In the genomic region with DNA sequence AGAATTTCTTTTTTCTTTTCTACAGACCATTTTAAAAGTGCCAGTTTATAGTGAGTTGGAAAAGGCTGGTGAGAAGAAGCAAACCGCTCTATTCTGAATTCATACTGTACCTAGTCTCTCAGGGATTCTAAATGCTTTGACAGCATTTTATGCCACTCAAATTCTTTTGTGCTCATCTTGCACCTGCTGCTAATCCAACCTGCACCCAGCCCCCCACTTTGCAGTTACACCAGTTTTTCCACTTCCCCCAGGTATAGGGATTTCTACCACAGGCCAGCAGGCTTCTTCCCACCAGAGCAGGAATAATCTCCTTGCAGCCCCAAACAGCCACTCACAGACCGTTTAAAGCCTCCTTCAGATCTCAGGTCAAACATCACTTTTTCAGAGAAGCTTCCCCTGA, we compare ENCODE assay signal across 17 cellular contexts.
DNase-seq lines count a peak whose midpoint lies in the region; ATAC-seq, FAIRE-seq and TF ChIP-seq lines count a peak whose summit lies in the region.
"Had no signal": no experiment of that assay in that cellular context is flagged by ENCODE, and none has a peak within 500 bp of the region (broad histone marks: within the 10 kb centered on the region; RNA-seq: fewer than 3 reads in every experiment).

No MANE protein-coding gene starts in this region.

- H3K36me3 ChIP-seq in ectodermal cell (ENCODE audit: control insufficient read depth, insufficient read depth, low read length) (no peaks in the 10 kb centered on the region), sigmoid colon (no peaks in the 10 kb centered on the region), osteoblast (ENCODE audit: insufficient read depth, low read length) (no peaks in the 10 kb centered on the region)
- H3K36me3 ChIP-seq: gastrocnemius medialis, left lung, stomach had no signal

- H3K9me3 ChIP-seq in ectodermal cell (ENCODE audit: control insufficient read depth, low read length), result no peaks in the 10 kb centered on the region
- no peaks in the 10 kb centered on the region for H3K9me3 ChIP-seq in sigmoid colon
- H3K9me3 ChIP-seq in osteoblast (ENCODE audit: low read depth, low read length), result no peaks in the 10 kb centered on the region
- H3K9me3 ChIP-seq: gastrocnemius medialis, left lung, SK-N-SH, stomach had no signal

- H2AFZ ChIP-seq in osteoblast (ENCODE audit: low read length), result no peak overlapping the region

- TF ChIP-seq EP300 in sigmoid colon (IDR thresholded peaks at IDR 0.05), result no peak

- DNase-seq in NCI-H2227 treated with DMSO at 0.1 percent for 48 hours (lab: John Stamatoyannopoulos, UW), result peak; percentile 20
- no peak for DNase-seq in NCI-H2227 (lab: John Stamatoyannopoulos, UW; ENCODE audit: unreplicated experiment)
- peak; percentile 88 for DNase-seq in NCI-H345 (lab: John Stamatoyannopoulos, UW)
- no peak for DNase-seq in sigmoid colon
- DNase-seq in RCC 7860 (ENCODE audit: low spot score), result no peak
- no peak for DNase-seq in osteoblast (ENCODE audit: insufficient read length, low spot score, missing footprints)
- DNase-seq: ACHN; activated CD4-positive, alpha-beta T cell treated with anti-CD3 and anti-CD28 coated beads, Interleukin-2, amount 50 U/mL, for 1 hour; activated naive CD4-positive, alpha-beta T cell treated with anti-CD3 and anti-CD28 coated beads, Interleukin-2, amount 50 U/mL, for 16 hours; gastrocnemius medialis; left lung; SK-N-SH; stimulated activated CD4-positive, alpha-beta T cell treated with anti-CD3 and anti-CD28 coated beads, Interleukin-4, amount 100 ng/mL, for 1 hour; stomach had no signal

- WGBS in ectodermal cell, 2 experiments, result 55 to 66% methylated on average over 2 of the region's 2 CpGs
- WGBS in sigmoid colon, 2 donors, result 47 to 68% methylated on average over 2 of the region's 2 CpGs

- H3K27me3 ChIP-seq in ectodermal cell (ENCODE audit: control insufficient read depth, insufficient read depth, low read length, poor library complexity, severe bottlenecking), result no peaks in the 10 kb centered on the region
- H3K27me3 ChIP-seq in sigmoid colon, result no peaks in the 10 kb centered on the region
- no peaks in the 10 kb centered on the region for H3K27me3 ChIP-seq in osteoblast (ENCODE audit: insufficient read depth, low read length)
- H3K27me3 ChIP-seq: gastrocnemius medialis, left lung, stomach had no signal

- peaks cover 34% of the 10 kb centered on the region for H3K79me2 ChIP-seq in osteoblast (ENCODE audit: insufficient read depth, low read length)

- FAIRE-seq in RCC 7860 (lab: Jason Lieb, UNC), result no peak

- intact Hi-C loops in sigmoid colon (cut with DNase I), result no loop called here

- H3K4me1 ChIP-seq in ectodermal cell (ENCODE audit: control insufficient read depth, insufficient read depth, low read length) (peaks cover 51% of the 10 kb centered on the region), sigmoid colon (peaks cover 0 to 58% (median 45%) of the 10 kb centered on the region in 4 donors), osteoblast (ENCODE audit: insufficient read depth, low read length) (peaks cover 25% of the 10 kb centered on the region)

- no peak for ATAC-seq in GM19023 (IDR thresholded peaks at IDR 0.05; ENCODE audit: unreplicated experiment)
- ATAC-seq: gastrocnemius medialis, left lung had no signal

- TF ChIP-seq POLR2A in sigmoid colon (IDR thresholded peaks at IDR 0.05), result no peak

- peaks cover 2% of the 10 kb centered on the region for H4K20me1 ChIP-seq in osteoblast (ENCODE audit: insufficient read depth, low read length)

- H3K4me3 ChIP-seq in ectodermal cell (ENCODE audit: insufficient read depth, low read depth, low read length) (no peak overlapping the region), sigmoid colon (no peak overlapping the region), osteoblast (ENCODE audit: insufficient read depth, low read length) (no peak overlapping the region)
- H3K4me3 ChIP-seq: coronary artery, gastrocnemius medialis, left lung, stomach had no signal

- no peak overlapping the region for H3K4me2 ChIP-seq in osteoblast (ENCODE audit: insufficient read depth, low read length)
- H3K4me2 ChIP-seq: SK-N-SH had no signal

- H3K27ac ChIP-seq in ectodermal cell (ENCODE audit: insufficient read depth, low read depth, low read length, poor library complexity, severe bottlenecking) (peak overlapping the region; percentile 46), sigmoid colon (peak overlapping the region in 3 of 4 donors; percentile 51 to 94 (median 91)), osteoblast (ENCODE audit: low read depth, low read length) (no peak overlapping the region)
- H3K27ac ChIP-seq: gastrocnemius medialis, left lung had no signal

- no peak for TF ChIP-seq CTCF in sigmoid colon (IDR thresholded peaks at IDR 0.05)
- TF ChIP-seq CTCF in osteoblast (IDR thresholded peaks at IDR 0.05; ENCODE audit: extremely low read depth, low read depth, low read length), result no peak

Comparison
In these comparisons a context has a peak if more than half of its experiments do, and no peak if none do; other contexts are left out.
1. DNase-seq: peak in NCI-H2227 treated with DMSO at 0.1 percent for 48 hours (single experiment) and NCI-H345 (single experiment); none in NCI-H2227 (single experiment), sigmoid colon (single experiment), RCC 7860 (single experiment) and osteoblast (single experiment).